In genomic region chr2:24827321-24828261, GRCh38 we compare ENCODE assay signal across 8 cellular contexts. TPM values are rescaled to one million over a fixed set of nuclear protein-coding genes. Genes with fewer than 3 reads are reported as not detected.
A peak's percentile ranks its signal among the peaks of the same experiment; 100 is the strongest.
DNase-seq lines count a peak whose midpoint lies in the region; ATAC-seq, FAIRE-seq and TF ChIP-seq lines count a peak whose summit lies in the region.

No MANE protein-coding gene starts in this region.

- H3K9me3 ChIP-seq in MM.1S (replicated peaks; ENCODE audit: insufficient read depth, low read length) (no peaks in the 10 kb centered on the region), pancreas (no peaks in the 10 kb centered on the region), transverse colon (no peaks in the 10 kb centered on the region)

- no peaks in the 10 kb centered on the region for H3K9me2 ChIP-seq in MM.1S (replicated peaks; ENCODE audit: insufficient read depth, low read length)

- H4K20me1 ChIP-seq in MM.1S (ENCODE audit: insufficient read depth, low read length) = no peaks in the 10 kb centered on the region

- peak; percentile 80 for ATAC-seq in GM21723 (IDR thresholded peaks at IDR 0.05; ENCODE audit: unreplicated experiment)
- peak; percentile 87 to 96 (median 94) for ATAC-seq in pancreas

- no peak overlapping the region for H3K9ac ChIP-seq in MM.1S (ENCODE audit: low read length)

- FAIRE-seq in pancreas (lab: Jason Lieb, UNC) = no peak

- DNase-seq in DMS153 (lab: John Stamatoyannopoulos, UW) = peak; percentile 73
- peak; percentile 49 for DNase-seq in MM.1S
- peak; percentile 90 for DNase-seq in SK-MEL-5 (ENCODE audit: low read depth, low spot score)
- peak; percentile 74 for DNase-seq in activated naive CD4-positive, alpha-beta T cell treated with Interleukin-2 at 50 U/mL for 16 hours
- peak; percentile 92 for DNase-seq in globus pallidus (ENCODE audit: low spot score)
- peak in 5 of 6 donors; percentile 70 to 84 (median 77) for DNase-seq in pancreas
- peak; percentile 84 for DNase-seq in transverse colon

- H3K27ac ChIP-seq in MM.1S (ENCODE audit: low read length) (no peak overlapping the region), pancreas (no peak overlapping the region), transverse colon (peak overlapping the region in 1 of 4 donors; percentile 2)

- no peak overlapping the region for H2AFZ ChIP-seq in MM.1S (ENCODE audit: low read length)

- no peak overlapping the region for H3K4me2 ChIP-seq in MM.1S (ENCODE audit: low read depth, low read length)

- H3F3A ChIP-seq in MM.1S (ENCODE audit: insufficient read depth, low read length) = peaks cover under 1% of the 10 kb centered on the region; the same call in 1 of the 2 replicates

- WGBS in pancreas, 2 donors = 18 to 20% methylated on average over 31 of the region's 31 CpGs
- 0 to 45% methylated on average over 1 to 24 of the region's 31 CpGs for WGBS in transverse colon (ENCODE audit: low coverage in 1 of 2), 2 donors

- TF ChIP-seq CTCF in MM.1S (IDR thresholded peaks at IDR 0.05; ENCODE audit: low read length) = peak; percentile 72
- peak; percentile 74 to 86 (median 80) for TF ChIP-seq CTCF in pancreas (IDR thresholded peaks at IDR 0.05)
- peak; percentile 81 to 91 (median 89) for TF ChIP-seq CTCF in transverse colon (IDR thresholded peaks at IDR 0.05)

- intact Hi-C loops in pancreas (cut with DNase I) = loop anchor here in 1 of 3 donors (5.0 kb wide), 2 partner anchors 405 to 420 kb away; no protein-coding TSS in a partner anchor
- intact Hi-C loops in transverse colon (cut with DNase I; ENCODE audit: low total_unique reads) = loop anchor here (2.0 kb wide), 1 partner anchor 413 kb away; no protein-coding TSS in a partner anchor

- no peak for TF ChIP-seq EP300 in transverse colon (IDR thresholded peaks at IDR 0.05; ENCODE audit: low read depth)

- H3K27me3 ChIP-seq in MM.1S (replicated peaks; ENCODE audit: insufficient read depth, low read length) (no peaks in the 10 kb centered on the region), pancreas (no peaks in the 10 kb centered on the region), transverse colon (no peaks in the 10 kb centered on the region)

- H3K36me3 ChIP-seq in MM.1S (replicated peaks; ENCODE audit: insufficient read depth, low read length) (peaks cover 8% of the 10 kb centered on the region; the same call in 1 of the 2 replicates), pancreas (no peaks in the 10 kb centered on the region), transverse colon (peaks cover 0 to 5% (median 0%) of the 10 kb centered on the region in 4 donors)

- H3K4me3 ChIP-seq in MM.1S (ENCODE audit: low read length) = no peak overlapping the region
- no peak overlapping the region for H3K4me3 ChIP-seq in pancreas
- H3K4me3 ChIP-seq in transverse colon = no peak overlapping the region

- in situ Hi-C loops in SK-MEL-5 (cut with HindIII; ENCODE audit: low pct_unique_long_range_greater_than_20kb, low sequenced_read_pairs) (no loop called here), transverse colon (cut with MboI; ENCODE audit: low pct_ligation_motif_present in 1 of 4, low pct_unique_long_range_greater_than_20kb in 1 of 4, low sequenced_read_pairs in 3 of 4) (loop anchor here in 2 of 4 donors (5.0 to 10.0 kb wide), 2 partner anchors 413 to 420 kb away; no protein-coding TSS in a partner anchor)

- no peaks in the 10 kb centered on the region for H3K79me2 ChIP-seq in MM.1S (ENCODE audit: low read length)

- TF ChIP-seq POLR2A in transverse colon (IDR thresholded peaks at IDR 0.05) = no peak

- peaks cover 1% of the 10 kb centered on the region; the same call in 1 of the 2 replicates for H3K4me1 ChIP-seq in MM.1S (ENCODE audit: low read length)
- no peaks in the 10 kb centered on the region for H3K4me1 ChIP-seq in pancreas
- peaks cover 3 to 5% (median 5%) of the 10 kb centered on the region in 4 donors for H3K4me1 ChIP-seq in transverse colon

RNA-seq across cellular contexts. Expression of gene CENPO, which starts 34.4 kb away (rescaled TPM):
- 20.5 and 24.5 TPM in 2 replicates for total RNA-seq in SK-MEL-5 (2014; rRNA removed; shearing (Covaris generic))
- 18.7 and 23.6 TPM in 2 replicates for polyA plus RNA-seq in SK-MEL-5 (2015; cell fraction: cytosol; rRNA removed)
- 46.6 and 55.6 TPM in 2 replicates for polyA plus RNA-seq in SK-MEL-5 (2015; cell fraction: nucleus; rRNA removed)
- total RNA-seq in pancreas (1 to 10 TPM in 5 of 6 donors, under 1 TPM in 1; 0.69 to 2.8 (median 2.2) TPM), transverse colon (10 to 100 TPM in 2 of 4 donors, 1 to 10 TPM in 2; 6.0 to 13.8 (median 9.6) TPM)
- polyA plus RNA-seq in pancreas = 1 to 10 TPM; 1.4 to 1.7 TPM

RNA-seq across cellular contexts. Expression of gene PTRHD1, which starts 34.4 kb away (rescaled TPM):
- total RNA-seq in SK-MEL-5 (2014; rRNA removed; shearing (Covaris generic)) = 57.6 and 61.2 TPM in 2 replicates
- 40.4 and 64.3 TPM in 2 replicates for polyA plus RNA-seq in SK-MEL-5 (2015; cell fraction: cytosol; rRNA removed)
- 5.5 and 11.6 TPM in 2 replicates for polyA plus RNA-seq in SK-MEL-5 (2015; cell fraction: nucleus; rRNA removed)
- total RNA-seq in pancreas (10 to 100 TPM in 5 of 6 donors, 1 to 10 TPM in 1; 8.2 to 15.5 (median 11.9) TPM), transverse colon (10 to 100 TPM; 30.6 to 50.9 (median 40.5) TPM)
- polyA plus RNA-seq in pancreas = 10 to 100 TPM in 1 of 2 donors, 1 to 10 TPM in 1; 9.8 to 16.0 TPM
